ENCODE assay signal across 12 cellular contexts in genomic region chr2:102434655-102435381, GRCh38. TPM values are rescaled to one million over a fixed set of nuclear protein-coding genes. Genes with fewer than 3 reads are reported as not detected.
DNase-seq lines count a peak whose midpoint lies in the region; ATAC-seq and TF ChIP-seq lines count a peak whose summit lies in the region.
"Had no signal": no experiment of that assay in that cellular context is flagged by ENCODE, and none has a peak within 500 bp of the region (broad histone marks: within the 10 kb centered on the region; RNA-seq: fewer than 3 reads in every experiment).

No MANE protein-coding gene starts in this region.

- H3K36me3 Mint-ChIP-seq in HFFc6 (ENCODE audit: low read depth): no peaks in the 10 kb centered on the region
- H3K36me3 Mint-ChIP-seq: mesothelial cell of epicardium had no signal

- H3K27me3 Mint-ChIP-seq in HFFc6 (ENCODE audit: insufficient read depth): peaks cover 3% of the 10 kb centered on the region; the same call in 1 of the 2 replicates

- peaks cover 8% of the 10 kb centered on the region for H3K27me3 ChIP-seq in foreskin keratinocyte

- no peak overlapping the region for H3K27ac Mint-ChIP-seq in HFFc6
- H3K27ac Mint-ChIP-seq: mesothelial cell of epicardium had no signal

- no peaks in the 10 kb centered on the region for H3K4me1 ChIP-seq in foreskin keratinocyte

- no peak overlapping the region for H3K27ac ChIP-seq in foreskin keratinocyte

- ATAC-seq in GM18520 (IDR thresholded peaks at IDR 0.05; ENCODE audit: unreplicated experiment) (peak; percentile 40), GM21360 (IDR thresholded peaks at IDR 0.05; ENCODE audit: unreplicated experiment) (peak; percentile 41), HG03378 (IDR thresholded peaks at IDR 0.05; ENCODE audit: unreplicated experiment) (peak; percentile 57), foreskin keratinocyte (peak; percentile 54), GM21447 (IDR thresholded peaks at IDR 0.05; ENCODE audit: unreplicated experiment) (no peak)

- DNase-seq in foreskin keratinocyte: peak in 1 of 2 donors; percentile 39
- DNase-seq in HFFc6: no peak
- no peak for DNase-seq in Ammon's horn (ENCODE audit: low spot score)
- DNase-seq in AG08396 (ENCODE audit: low spot score): no peak
- DNase-seq: NCI-H2227 treated with DMSO at 0.1 percent for 48 hours; stimulated activated naive CD4-positive, alpha-beta T cell treated with Interleukin-2 at 50 U/mL for 16 hours had no signal

- TF ChIP-seq CTCF in foreskin keratinocyte (conservative IDR thresholded peaks at IDR 0.05): no peak
- no peak for TF ChIP-seq CTCF in HFFc6 (IDR thresholded peaks at IDR 0.05)

- no peaks in the 10 kb centered on the region for H3K9me3 Mint-ChIP-seq in HFFc6
- H3K9me3 Mint-ChIP-seq: mesothelial cell of epicardium had no signal

- H3K4me1 Mint-ChIP-seq in HFFc6 (ENCODE audit: low read depth): no peaks in the 10 kb centered on the region

- H3K4me3 Mint-ChIP-seq in HFFc6: no peak overlapping the region
- H3K4me3 Mint-ChIP-seq: mesothelial cell of epicardium had no signal

RNA-seq across cellular contexts. Expression of gene IL18RAP, which starts 11.9 kb away (rescaled TPM):
- total RNA-seq in foreskin keratinocyte: not detected in 2 replicates
- not detected in 2 replicates for polyA plus RNA-seq in foreskin keratinocyte
- not detected for total RNA-seq in HFFc6 (2021; fragmentation: NEBNext Ultra II Directional; extraction: Animal tissue kit (Norgen Biotek cat#: 25700))
- total RNA-seq: cerebellum, mesothelial cell of epicardium had no signal

RNA-seq across cellular contexts. Expression of gene SLC9A4, which starts 38.2 kb away (rescaled TPM):
- total RNA-seq in foreskin keratinocyte: not detected in 2 replicates
- not detected in 2 replicates for polyA plus RNA-seq in foreskin keratinocyte
- total RNA-seq in HFFc6 (2021; fragmentation: NEBNext Ultra II Directional; extraction: Animal tissue kit (Norgen Biotek cat#: 25700)): under 1 TPM in 1 of 6 experiments, not detected in 5; 0.05 TPM
- total RNA-seq: cerebellum had no signal
